Comparison of ENCODE assay signal across 29 cellular contexts in genomic region chr1:229474491-229474890, GRCh38. TPM values are rescaled to one million over a fixed set of nuclear protein-coding genes. Genes with fewer than 3 reads are reported as not detected.
"Had no signal": no experiment of that assay in that cellular context is flagged by ENCODE, and none has a peak within 500 bp of the region (broad histone marks: within the 10 kb centered on the region; RNA-seq: fewer than 3 reads in every experiment).

No MANE protein-coding gene starts in this region.

- DNase-seq: dermis blood vessel endothelial cell; effector memory CD4-positive, alpha-beta T cell; heart left ventricle; kidney; naive thymus-derived CD4-positive, alpha-beta T cell; stimulated activated CD4-positive, alpha-beta T cell treated with anti-CD3 and anti-CD28 coated beads, Interleukin-2, amount 100 ng/mL, for 24 hours; stimulated activated CD4-positive, alpha-beta T cell treated with anti-CD3 and anti-CD28 coated beads, Interleukin-4, amount 100 ng/mL, for 24 hours; stimulated activated naive CD8-positive, alpha-beta T cell treated with anti-CD3 and anti-CD28 coated beads, Interleukin-15, Interleukin-2, amounts not matched to agents 100 U/mL and 50 U/mL, for 24 hours; substantia nigra; testis; tibial artery had no signal

- H3K9ac ChIP-seq: neural progenitor cell, parathyroid adenoma had no signal

- H3K4me1 ChIP-seq: esophagus muscularis mucosa, gastroesophageal sphincter, neural progenitor cell, parathyroid adenoma, testis, tibial artery had no signal

- H2AFZ ChIP-seq: hepatocyte, neural progenitor cell, parathyroid adenoma had no signal

- H3K4me2 ChIP-seq: hepatocyte, neural progenitor cell had no signal

- H3K9me3 Mint-ChIP-seq: memory B cell; naive thymus-derived CD4-positive, alpha-beta T cell; nephron; neural progenitor cell; stimulated activated effector memory CD8-positive, alpha-beta T cell treated with anti-CD3 and anti-CD28 coated beads, Interleukin-12 subunit alpha, Interleukin-12 subunit beta, amount 100 ng/mL, for 72 hours; type B pancreatic cell had no signal

- H3K27me3 Mint-ChIP-seq: memory B cell; naive thymus-derived CD4-positive, alpha-beta T cell; progenitor cell of endocrine pancreas; type B pancreatic cell had no signal

- H3K4me3 ChIP-seq: coronary artery, esophagus muscularis mucosa, gastroesophageal sphincter, heart left ventricle, hepatocyte, lung, neural progenitor cell, testis, tibial artery had no signal

- H3K9me3 ChIP-seq: esophagus muscularis mucosa, gastroesophageal sphincter, heart left ventricle, testis, tibial artery had no signal

- H3K27ac ChIP-seq: coronary artery, esophagus muscularis mucosa, gastroesophageal sphincter, heart left ventricle, hepatocyte, neural progenitor cell, parathyroid adenoma, testis, tibial artery had no signal

- H3K4me1 Mint-ChIP-seq: neural progenitor cell had no signal

- H3K27ac Mint-ChIP-seq: memory B cell; nephron; neural progenitor cell; progenitor cell of endocrine pancreas; stimulated activated effector memory CD8-positive, alpha-beta T cell treated with anti-CD3 and anti-CD28 coated beads, Interleukin-12 subunit alpha, Interleukin-12 subunit beta, amount 100 ng/mL, for 72 hours; type B pancreatic cell had no signal

- ATAC-seq: gastroesophageal sphincter; heart left ventricle; left lobe of liver; naive thymus-derived CD4-positive, alpha-beta T cell; sciatic nerve; stimulated activated effector memory CD8-positive, alpha-beta T cell treated with anti-CD3 and anti-CD28 coated beads, Interleukin-12 subunit alpha, Interleukin-12 subunit beta, amount 100 ng/mL, for 72 hours; stimulated activated naive CD8-positive, alpha-beta T cell treated with anti-CD3 and anti-CD28 coated beads, Interleukin-15, Interleukin-2, amounts not matched to agents 100 U/mL and 50 U/mL, for 24 hours had no signal

- H3K79me2 ChIP-seq: parathyroid adenoma had no signal

- FAIRE-seq: endothelial cell of umbilical vein, kidney had no signal

- H3K4me3 Mint-ChIP-seq: memory B cell; naive thymus-derived CD4-positive, alpha-beta T cell; nephron; neural progenitor cell; stimulated activated effector memory CD8-positive, alpha-beta T cell treated with anti-CD3 and anti-CD28 coated beads, Interleukin-12 subunit alpha, Interleukin-12 subunit beta, amount 100 ng/mL, for 72 hours; type B pancreatic cell had no signal

- H3K27me3 ChIP-seq: esophagus muscularis mucosa, gastroesophageal sphincter, heart left ventricle, hepatocyte, neural progenitor cell, testis, tibial artery had no signal

RNA-seq across cellular contexts. Expression of gene ACTA1, which starts 40.6 kb away (rescaled TPM):
- total RNA-seq: epithelial cell of proximal tubule; kidney; left lobe of liver; mononuclear cell; naive thymus-derived CD4-positive, alpha-beta T cell; osteoblast had no signal
- polyA plus RNA-seq: naive thymus-derived CD4-positive, alpha-beta T cell had no signal
